8 cellular contexts compared by ENCODE assay signal in the genomic region with DNA sequence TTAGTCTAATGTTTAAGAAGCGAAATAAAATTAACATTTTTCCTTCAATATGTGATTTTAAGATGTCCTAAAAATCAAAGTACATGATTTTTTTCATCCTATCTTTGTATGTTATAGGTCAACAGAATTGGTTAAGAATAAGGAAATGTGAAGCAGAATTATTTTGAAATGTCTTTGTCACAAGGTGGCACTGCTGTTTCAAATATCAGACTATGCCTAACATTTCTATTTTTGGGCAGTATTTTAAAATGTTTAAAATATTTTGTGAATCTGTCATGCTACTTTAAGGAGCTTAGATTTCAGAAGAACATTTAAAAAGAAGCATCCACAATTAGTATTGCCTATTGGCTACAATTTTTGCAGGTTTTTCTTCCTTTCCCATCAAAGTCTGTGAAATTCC. TPM values are rescaled to one million over a fixed set of nuclear protein-coding genes. Genes with fewer than 3 reads are reported as not detected.
DNase-seq lines count a peak whose midpoint lies in the region; ATAC-seq and TF ChIP-seq lines count a peak whose summit lies in the region.

No MANE protein-coding gene starts in this region.

- H3K27ac ChIP-seq in RWPE1 (no peak overlapping the region), liver (ENCODE audit: low read depth in 1 of 2, low read length in 2 of 2) (no peak overlapping the region)

- peak; percentile 75 for DNase-seq in DMS53 (lab: John Stamatoyannopoulos, UW)
- peak; percentile 20 for DNase-seq in HT1080 (ENCODE audit: low read depth)
- no peak for DNase-seq in RWPE1 (ENCODE audit: low spot score)
- no peak for DNase-seq in stimulated activated CD4-positive, alpha-beta T cell treated with anti-CD3 and anti-CD28 coated beads, Interleukin-2, amount 100 ng/mL, for 24 hours
- no peak for DNase-seq in ureter (ENCODE audit: low spot score)
- no peak for DNase-seq in stimulated activated CD4-positive, alpha-beta T cell treated with anti-CD3 and anti-CD28 coated beads, Interleukin-15, amount 100 ng/mL, for 24 hours
- no peak for DNase-seq in Right ventricle myocardium inferior (ENCODE audit: missing footprints)

- TF ChIP-seq CTCF in RWPE1 (conservative IDR thresholded peaks at IDR 0.05; ENCODE audit: low read depth) (peak; percentile 19; the same call in 1 of the 2 replicates), liver (IDR thresholded peaks at IDR 0.05; ENCODE audit: low read depth, low read length, missing input control) (no peak)

- no peak overlapping the region for H3K9ac ChIP-seq in liver (ENCODE audit: low read depth in 1 of 2, low read length in 2 of 2)

- POLR2A ChIA-PET in RWPE1 (lab: Yijun Ruan, JAX; ENCODE audit: low non-redundant PET), result no interaction called here

- CTCF ChIA-PET in RWPE1 (lab: Yijun Ruan, JAX), result interaction anchor here (0.7 kb wide), 1 partner anchor 165 kb away, joined by 3 read pairs; no protein-coding TSS in a partner anchor

- H3K4me1 ChIP-seq in liver (ENCODE audit: control insufficient read depth in 4 of 4, insufficient read depth in 4 of 4, low read length in 3 of 4), result no peaks in the 10 kb centered on the region

- no peaks in the 10 kb centered on the region for H3K27me3 ChIP-seq in liver (ENCODE audit: control insufficient read depth in 4 of 4, insufficient read depth in 4 of 4, low read length in 3 of 4)

- H3K9me3 ChIP-seq in liver (ENCODE audit: control insufficient read depth in 4 of 4, low read length in 3 of 4), result no peaks in the 10 kb centered on the region

- ATAC-seq in Right ventricle myocardium inferior, result no peak

- intact Hi-C loops in Right ventricle myocardium inferior (cut with DNase I), result no loop called here

- WGBS in liver, result 16% methylated on average over 1 of the region's 1 CpG

- no peak overlapping the region for H3K4me3 ChIP-seq in liver (ENCODE audit: low read depth in 1 of 3, low read length in 3 of 3)

- peak; percentile 18 to 25 for TF ChIP-seq RAD21 in liver (IDR thresholded peaks at IDR 0.05)

- H3K36me3 ChIP-seq in liver (ENCODE audit: control insufficient read depth in 4 of 4, insufficient read depth in 3 of 4, low read depth in 1 of 4, low read length in 3 of 4), result no peaks in the 10 kb centered on the region

TF ChIP-seq in liver, 16 proteins besides CTCF, POLR2A, EP300 and RAD21:
- TF ChIP-seq YY1 (IDR thresholded peaks at IDR 0.05), result no peak
- no peak for TF ChIP-seq FOXA1 (IDR thresholded peaks at IDR 0.05)

RNA-seq across cellular contexts. Expression of a gene that starts 38.7 kb away (rescaled TPM):
- total RNA-seq in HT1080 (2014; rRNA removed; shearing (Covaris generic)), result not detected in 2 replicates
- polyA plus RNA-seq in HT1080 (2015; cell fraction: cytosol; rRNA removed), result not detected in 2 replicates
- polyA plus RNA-seq in HT1080 (2015; cell fraction: nucleus; rRNA removed), result not detected in 2 replicates
- total RNA-seq in liver (not detected), ureter (not detected), Right ventricle myocardium inferior (not detected)
- not detected for polyA plus RNA-seq in liver

Comparison
In these comparisons a context has a peak if more than half of its experiments do, and no peak if none do; other contexts are left out.
1. DNase-seq: peak in DMS53 (single experiment) and HT1080 (single experiment); none in RWPE1 (single experiment), stimulated activated CD4-positive, alpha-beta T cell treated with anti-CD3 and anti-CD28 coated beads, Interleukin-2, amount 100 ng/mL, for 24 hours (0 of 2), ureter (single experiment), stimulated activated CD4-positive, alpha-beta T cell treated with anti-CD3 and anti-CD28 coated beads, Interleukin-15, amount 100 ng/mL, for 24 hours (single experiment) and Right ventricle myocardium inferior (single experiment).